9 cellular contexts compared by ENCODE assay signal in the genomic region with DNA sequence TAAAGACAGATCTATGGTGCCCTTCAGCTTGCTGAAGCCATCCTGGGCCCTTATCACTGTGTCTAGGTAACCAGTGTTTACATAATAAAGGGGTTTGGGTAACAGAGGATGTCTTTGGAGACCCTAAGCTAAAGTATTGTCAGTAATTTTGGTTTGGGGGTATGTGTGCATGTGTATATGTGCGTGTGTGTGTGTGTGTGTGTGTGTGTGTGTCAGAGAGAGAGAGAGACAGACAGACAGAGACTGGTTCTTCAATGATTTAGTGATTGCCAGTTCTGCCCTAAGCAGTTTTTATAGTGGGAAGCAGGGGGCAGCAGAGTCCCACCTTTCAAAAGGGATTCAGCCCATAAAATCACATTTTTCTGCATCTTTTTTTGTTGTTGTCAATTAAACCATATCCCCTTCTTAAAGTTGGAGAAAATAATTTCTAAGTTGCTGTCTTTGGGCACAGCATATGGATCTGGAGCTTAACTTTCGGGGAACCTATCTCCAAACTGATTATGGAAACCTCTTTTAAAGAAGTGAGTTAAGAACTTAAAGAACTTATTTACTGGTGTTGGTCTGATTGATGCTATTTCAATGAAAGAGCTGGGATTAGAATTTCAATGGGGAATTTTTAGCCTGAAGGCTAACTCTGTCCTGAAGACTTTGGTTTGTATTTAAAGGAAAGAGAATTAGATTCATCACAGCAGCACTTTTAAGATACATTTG. TPM values are rescaled to one million over a fixed set of nuclear protein-coding genes. Genes with fewer than 3 reads are reported as not detected.
DNase-seq lines count a peak whose midpoint lies in the region; ATAC-seq, FAIRE-seq and TF ChIP-seq lines count a peak whose summit lies in the region.
"Had no signal": no experiment of that assay in that cellular context is flagged by ENCODE, and none has a peak within 500 bp of the region (broad histone marks: within the 10 kb centered on the region; RNA-seq: fewer than 3 reads in every experiment).

No MANE protein-coding gene starts in this region.

- peaks cover 3% of the 10 kb centered on the region; the same call in 1 of the 3 replicates for H3K4me1 Mint-ChIP-seq in GM23338

- ATAC-seq in GM23338 (peak; percentile 84), GM18873 (IDR thresholded peaks at IDR 0.05; ENCODE audit: low FRiP score, unreplicated experiment) (no peak)

- H3K27ac Mint-ChIP-seq in GM23338 = no peak overlapping the region

- no peak overlapping the region for H3K9ac ChIP-seq in endothelial cell of umbilical vein (replicated peaks; ENCODE audit: extremely low read depth, insufficient read depth, low read length)

- dilution Hi-C loops in endothelial cell of umbilical vein (cut with MboI; ENCODE audit: extremely low pct_ligation_motif_present, low sequenced_read_pairs) = no loop called here

- H3K9me2 ChIP-seq in GM23338 (ENCODE audit: insufficient read depth) (no peaks in the 10 kb centered on the region), PC-9 (ENCODE audit: insufficient read depth) (no peaks in the 10 kb centered on the region)

- H3K4me2 ChIP-seq in GM23338 = no peak overlapping the region
- no peak overlapping the region for H3K4me2 ChIP-seq in PC-9
- H3K4me2 ChIP-seq in endothelial cell of umbilical vein (ENCODE audit: insufficient read depth, low read length) = no peak overlapping the region

- POLR2A ChIA-PET in PC-9 (lab: Charles Lee; ENCODE audit: unreplicated experiment) (no interaction called here), endothelial cell of umbilical vein (lab: Charles Lee) (no interaction called here)

- no TSS peak for BruUV-seq in PC-9 (replicated peaks; lab: Mats Ljungman, UMichigan)
- BruUV-seq in endothelial cell of umbilical vein (replicated peaks; lab: Mats Ljungman, UMichigan) = no TSS peak

- FAIRE-seq in endothelial cell of umbilical vein (lab: Jason Lieb, UNC) (peak; percentile 67), GM19239 (lab: Jason Lieb, UNC) (no peak)
- FAIRE-seq: islet of Langerhans had no signal

- H3K9me3 ChIP-seq in PC-9 (ENCODE audit: insufficient read depth, low read depth) = no peaks in the 10 kb centered on the region
- H3K9me3 ChIP-seq in endothelial cell of umbilical vein (replicated peaks; ENCODE audit: control insufficient read depth, insufficient read depth, low read length) = no peaks in the 10 kb centered on the region

- DNase-seq in COR-L47 (lab: John Stamatoyannopoulos, UW) (peak; percentile 1), GM23338 (ENCODE audit: low spot score) (peak; percentile 67), PC-9 (peak in 1 of 2 experiments; percentile 7), endothelial cell of umbilical vein (ENCODE audit: low read depth, low spot score) (peak; percentile 35), renal cortical epithelial cell (ENCODE audit: low read depth) (peak; percentile 29), GM19239 (ENCODE audit: insufficient read length, low spot score) (no peak)
- no peak for DNase-seq in central memory CD4-positive, alpha-beta T cell

- intact Hi-C loops in PC-9 (cut with micrococcal nuclease; ENCODE audit: unreplicated experiment) (loop anchor here (10.0 kb wide), 1 partner anchor 1119 kb away; no protein-coding TSS in a partner anchor), endothelial cell of umbilical vein (cut with micrococcal nuclease) (loop anchor here (1.0 to 10.0 kb wide), 6 partner anchors 69 to 1239 kb away; no protein-coding TSS in a partner anchor)

- H3K9me1 ChIP-seq in endothelial cell of umbilical vein (replicated peaks; ENCODE audit: control insufficient read depth, extremely low read depth, insufficient read depth, low read length) = no peaks in the 10 kb centered on the region

- H3K79me2 ChIP-seq in GM23338 (replicated peaks; ENCODE audit: insufficient read depth) (no peaks in the 10 kb centered on the region), PC-9 (ENCODE audit: low read depth) (no peaks in the 10 kb centered on the region), endothelial cell of umbilical vein (ENCODE audit: control insufficient read depth, insufficient read depth, low read length) (no peaks in the 10 kb centered on the region)

- H3K4me3 Mint-ChIP-seq in GM23338 = no peak overlapping the region

- no peaks in the 10 kb centered on the region for H3K36me3 Mint-ChIP-seq in GM23338 (ENCODE audit: low read depth)

- H3K27me3 ChIP-seq in GM23338 (ENCODE audit: insufficient read depth) (no peaks in the 10 kb centered on the region), PC-9 (ENCODE audit: insufficient read depth, low read depth) (no peaks in the 10 kb centered on the region), endothelial cell of umbilical vein (ENCODE audit: control insufficient read depth in 2 of 2, insufficient read depth in 2 of 2, low read length in 2 of 2) (peaks cover 8 to 23% of the 10 kb centered on the region in 2 experiments)

- TF ChIP-seq CTCF in GM23338 (conservative IDR thresholded peaks at IDR 0.05; ENCODE audit: low read depth in 2 of 2) = peak; percentile 81 to 92
- TF ChIP-seq CTCF in PC-9 (conservative IDR thresholded peaks at IDR 0.05) = peak; percentile 88
- peak; percentile 57 to 65 for TF ChIP-seq CTCF in endothelial cell of umbilical vein (IDR thresholded peaks at IDR 0.05; ENCODE audit: extremely low read depth in 1 of 2, insufficient read depth in 1 of 2, low read depth in 1 of 2, low read length in 2 of 2)

- H4K20me1 ChIP-seq in GM23338 (replicated peaks; ENCODE audit: insufficient read depth) = no peaks in the 10 kb centered on the region
- H4K20me1 ChIP-seq in PC-9 (ENCODE audit: insufficient read depth) = no peaks in the 10 kb centered on the region
- H4K20me1 ChIP-seq in endothelial cell of umbilical vein (replicated peaks; ENCODE audit: control insufficient read depth, extremely low read depth, insufficient read depth, low read length) = no peaks in the 10 kb centered on the region

- H3K36me3 ChIP-seq in GM23338 (ENCODE audit: insufficient read depth) = no peaks in the 10 kb centered on the region
- H3K36me3 ChIP-seq in PC-9 (ENCODE audit: low read depth) = no peaks in the 10 kb centered on the region
- H3K36me3 ChIP-seq in endothelial cell of umbilical vein (ENCODE audit: control insufficient read depth in 2 of 2, extremely low read depth in 1 of 2, insufficient read depth in 2 of 2, low read length in 2 of 2) = no peaks in the 10 kb centered on the region

- H3K27ac ChIP-seq in GM23338 (ENCODE audit: low read depth) (no peak overlapping the region), PC-9 (no peak overlapping the region), endothelial cell of umbilical vein (ENCODE audit: insufficient read depth, low read depth, low read length) (no peak overlapping the region)

- H3K9me3 Mint-ChIP-seq in GM23338 = no peaks in the 10 kb centered on the region

- H3K4me1 ChIP-seq in GM23338 (ENCODE audit: insufficient read depth) (peaks cover 7% of the 10 kb centered on the region; the same call in 1 of the 2 replicates), PC-9 (replicated peaks; ENCODE audit: insufficient read depth) (no peaks in the 10 kb centered on the region), endothelial cell of umbilical vein (ENCODE audit: control insufficient read depth, extremely low read depth, insufficient read depth, low read length) (no peaks in the 10 kb centered on the region)

- H3K27me3 Mint-ChIP-seq in GM23338 (ENCODE audit: insufficient read depth, low read depth, poor library complexity) = no peaks in the 10 kb centered on the region

- H3F3A ChIP-seq in GM23338 (replicated peaks; ENCODE audit: low read depth) (no peaks in the 10 kb centered on the region; the same call in 1 of the 2 replicates), PC-9 (ENCODE audit: insufficient read depth, low read depth) (no peaks in the 10 kb centered on the region)

- no peak overlapping the region for H2AFZ ChIP-seq in GM23338
- no peak overlapping the region for H2AFZ ChIP-seq in PC-9
- no peak overlapping the region for H2AFZ ChIP-seq in endothelial cell of umbilical vein (ENCODE audit: low read depth, low read length)

- CTCF ChIA-PET in PC-9 (lab: Charles Lee) (interaction anchor here (0.6 kb wide), 1 partner anchor 1872 kb away, joined by 3 read pairs; no protein-coding TSS in a partner anchor), endothelial cell of umbilical vein (lab: Charles Lee) (interaction anchor here (0.5 to 3.0 kb wide), 11 partner anchors 9 to 1120 kb away, joined by 3 to 46 read pairs (median 4); no protein-coding TSS in a partner anchor)

- H3K4me3 ChIP-seq in GM23338 (no peak overlapping the region), PC-9 (no peak overlapping the region), endothelial cell of umbilical vein (replicated peaks in 1 of 3; ENCODE audit: insufficient read depth in 1 of 3, low read depth in 1 of 3, low read length in 3 of 3) (no peak overlapping the region)

- no peak for TF ChIP-seq POLR2A in endothelial cell of umbilical vein (IDR thresholded peaks at IDR 0.05; ENCODE audit: low read depth, low read length)

TF ChIP-seq in endothelial cell of umbilical vein, 7 proteins besides CTCF, POLR2A, EP300 and RAD21:
- TF ChIP-seq JUN (IDR thresholded peaks at IDR 0.05; ENCODE audit: borderline replicate concordance, insufficient read depth, insufficient read length, low read depth) (no peak), POLR2AphosphoS5 (IDR thresholded peaks at IDR 0.05; ENCODE audit: insufficient read depth, low read depth, low read length) (no peak)

RNA-seq across cellular contexts. Expression of a gene that starts 51.1 kb away (rescaled TPM):
- 21.9 and 28.6 TPM in 2 replicates for total RNA-seq in GM23338 (2014; rRNA removed; shearing (Covaris generic))
- 31.1 and 35.1 TPM in 2 replicates for polyA plus RNA-seq in GM23338 (2016; fragmentation: Nextera tagmentation; extraction: Ambion mirVana)
- total RNA-seq in PC-9 (2021) = 23.2 and 26.2 TPM in 2 replicates
- total RNA-seq in endothelial cell of umbilical vein = 29.7 and 29.9 TPM in 2 replicates
- polyA plus RNA-seq in endothelial cell of umbilical vein = 9.1 and 13.1 TPM in 2 replicates
- polyA plus RNA-seq in endothelial cell of umbilical vein (2011; cell fraction: cytosol; rRNA removed) = 9.3 and 9.6 TPM in 2 replicates
- polyA plus RNA-seq in endothelial cell of umbilical vein (2011; cell fraction: nucleus; rRNA removed) = 28.8 and 41.1 TPM in 2 replicates
- 11.3 and 23.8 TPM in 2 replicates for polyA plus RNA-seq in endothelial cell of umbilical vein (2012)
- 22.6 and 25.0 TPM in 2 replicates for polyA minus RNA-seq in endothelial cell of umbilical vein
- 8.5 TPM for polyA minus RNA-seq in endothelial cell of umbilical vein (2011; cell fraction: cytosol; rRNA and poly(A)+ RNA removed)
- 62.7 and 74.5 TPM in 2 replicates for polyA minus RNA-seq in endothelial cell of umbilical vein (2011; cell fraction: nucleus; rRNA and poly(A)+ RNA removed)
- 4.0 and 20.5 TPM in 2 replicates for total RNA-seq in renal cortical epithelial cell

Comparison
In these comparisons a context has a peak if more than half of its experiments do, and no peak if none do; other contexts are left out.
1. DNase-seq: peak in COR-L47 (single experiment), GM23338 (single experiment), endothelial cell of umbilical vein (single experiment) and renal cortical epithelial cell (single experiment); none in central memory CD4-positive, alpha-beta T cell (single experiment) and GM19239 (single experiment).
2. Peak in every context shown above with its lines, with median percentiles within 50 percentile points of each other: CTCF ChIP-seq.